ENCODE assay signal across 1 cellular context in the genomic region with DNA sequence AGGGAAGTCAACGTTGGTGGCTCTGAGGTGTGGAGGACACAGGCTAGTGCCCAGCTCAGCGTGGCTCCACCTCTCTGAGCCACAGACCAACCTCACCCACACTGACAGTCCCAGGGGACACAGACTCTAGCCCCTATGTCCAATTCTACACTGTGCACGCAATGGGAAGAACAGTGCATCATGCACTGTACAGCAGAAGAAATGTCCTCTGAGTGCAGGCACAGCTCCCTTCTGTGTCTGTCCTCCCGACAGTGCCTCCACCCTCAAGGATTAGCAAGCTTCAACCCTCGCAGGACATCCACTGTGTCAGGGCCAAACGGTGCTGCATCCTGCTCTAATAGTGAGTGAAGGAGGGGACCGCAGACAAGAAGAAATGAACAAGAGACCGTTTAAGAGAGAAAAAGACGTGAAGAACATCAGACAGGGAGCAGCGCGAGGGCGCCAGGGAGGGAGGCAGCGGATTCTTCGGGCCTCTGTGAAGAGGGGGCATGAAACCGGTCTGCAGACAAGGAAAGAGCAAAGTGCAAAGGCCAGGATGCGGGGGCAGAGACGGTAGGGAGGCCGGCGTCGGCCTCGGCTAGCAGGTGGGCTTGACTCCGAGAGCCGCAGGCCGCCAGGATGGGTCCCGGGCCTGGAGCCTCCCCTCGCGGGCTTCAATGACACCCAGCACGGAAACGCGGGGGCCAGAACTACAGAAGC.
TF ChIP-seq lines count a peak whose summit lies in the region.

No MANE protein-coding gene starts in this region.

TF ChIP-seq in HepG2, 621 proteins besides CTCF, POLR2A, EP300 and RAD21 (continued from another document and continues in another):
- TF ChIP-seq, protein P1, sequence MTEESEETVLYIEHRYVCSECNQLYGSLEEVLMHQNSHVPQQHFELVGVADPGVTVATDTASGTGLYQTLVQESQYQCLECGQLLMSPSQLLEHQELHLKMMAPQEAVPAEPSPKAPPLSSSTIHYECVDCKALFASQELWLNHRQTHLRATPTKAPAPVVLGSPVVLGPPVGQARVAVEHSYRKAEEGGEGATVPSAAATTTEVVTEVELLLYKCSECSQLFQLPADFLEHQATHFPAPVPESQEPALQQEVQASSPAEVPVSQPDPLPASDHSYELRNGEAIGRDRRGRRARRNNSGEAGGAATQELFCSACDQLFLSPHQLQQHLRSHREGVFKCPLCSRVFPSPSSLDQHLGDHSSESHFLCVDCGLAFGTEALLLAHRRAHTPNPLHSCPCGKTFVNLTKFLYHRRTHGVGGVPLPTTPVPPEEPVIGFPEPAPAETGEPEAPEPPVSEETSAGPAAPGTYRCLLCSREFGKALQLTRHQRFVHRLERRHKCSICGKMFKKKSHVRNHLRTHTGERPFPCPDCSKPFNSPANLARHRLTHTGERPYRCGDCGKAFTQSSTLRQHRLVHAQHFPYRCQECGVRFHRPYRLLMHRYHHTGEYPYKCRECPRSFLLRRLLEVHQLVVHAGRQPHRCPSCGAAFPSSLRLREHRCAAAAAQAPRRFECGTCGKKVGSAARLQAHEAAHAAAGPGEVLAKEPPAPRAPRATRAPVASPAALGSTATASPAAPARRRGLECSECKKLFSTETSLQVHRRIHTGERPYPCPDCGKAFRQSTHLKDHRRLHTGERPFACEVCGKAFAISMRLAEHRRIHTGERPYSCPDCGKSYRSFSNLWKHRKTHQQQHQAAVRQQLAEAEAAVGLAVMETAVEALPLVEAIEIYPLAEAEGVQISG (CRISPR knock-in tag; IDR thresholded peaks at IDR 0.05) = no peak
- TF ChIP-seq, protein P2, sequence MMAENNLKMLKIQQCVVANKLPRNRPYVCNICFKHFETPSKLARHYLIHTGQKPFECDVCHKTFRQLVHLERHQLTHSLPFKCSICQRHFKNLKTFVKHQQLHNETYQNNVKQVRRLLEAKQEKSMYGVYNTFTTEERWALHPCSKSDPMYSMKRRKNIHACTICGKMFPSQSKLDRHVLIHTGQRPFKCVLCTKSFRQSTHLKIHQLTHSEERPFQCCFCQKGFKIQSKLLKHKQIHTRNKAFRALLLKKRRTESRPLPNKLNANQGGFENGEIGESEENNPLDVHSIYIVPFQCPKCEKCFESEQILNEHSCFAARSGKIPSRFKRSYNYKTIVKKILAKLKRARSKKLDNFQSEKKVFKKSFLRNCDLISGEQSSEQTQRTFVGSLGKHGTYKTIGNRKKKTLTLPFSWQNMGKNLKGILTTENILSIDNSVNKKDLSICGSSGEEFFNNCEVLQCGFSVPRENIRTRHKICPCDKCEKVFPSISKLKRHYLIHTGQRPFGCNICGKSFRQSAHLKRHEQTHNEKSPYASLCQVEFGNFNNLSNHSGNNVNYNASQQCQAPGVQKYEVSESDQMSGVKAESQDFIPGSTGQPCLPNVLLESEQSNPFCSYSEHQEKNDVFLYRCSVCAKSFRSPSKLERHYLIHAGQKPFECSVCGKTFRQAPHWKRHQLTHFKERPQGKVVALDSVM (CRISPR knock-in tag; IDR thresholded peaks at IDR 0.05) = peak; percentile 82
- TF ChIP-seq ZZZ3 (CRISPR knock-in tag; IDR thresholded peaks at IDR 0.05; ENCODE audit: borderline replicate concordance) (no peak), ZNF878 (CRISPR knock-in tag; IDR thresholded peaks at IDR 0.05) (no peak), PITX1 (CRISPR knock-in tag; IDR thresholded peaks at IDR 0.05) (peak; percentile 60; the same call in 1 of the 2 replicates), ASH2L (IDR thresholded peaks at IDR 0.05; ENCODE audit: insufficient read length, low read depth, low read length) (no peak), MZF1 (CRISPR knock-in tag; IDR thresholded peaks at IDR 0.05; ENCODE audit: borderline replicate concordance) (no peak), HOXA9 (CRISPR knock-in tag; IDR thresholded peaks at IDR 0.05; ENCODE audit: borderline replicate concordance) (no peak), GABPB1 (CRISPR knock-in tag; IDR thresholded peaks at IDR 0.05) (no peak), ZNF746 (CRISPR knock-in tag; IDR thresholded peaks at IDR 0.05) (0 out of 2 replicates have a peak, but pooled peaks have one; percentile 68), SALL2 (CRISPR knock-in tag; IDR thresholded peaks at IDR 0.05) (no peak), FOXP1 (IDR thresholded peaks at IDR 0.05) (no peak), FOXP1 (CRISPR knock-in tag; IDR thresholded peaks at IDR 0.05) (no peak), ZBTB42 (CRISPR knock-in tag; IDR thresholded peaks at IDR 0.05) (peak; percentile 60; the same call in 1 of the 2 replicates), MED8 (CRISPR knock-in tag; IDR thresholded peaks at IDR 0.05; ENCODE audit: insufficient replicate concordance) (no peak)
- TF ChIP-seq, protein P3, sequence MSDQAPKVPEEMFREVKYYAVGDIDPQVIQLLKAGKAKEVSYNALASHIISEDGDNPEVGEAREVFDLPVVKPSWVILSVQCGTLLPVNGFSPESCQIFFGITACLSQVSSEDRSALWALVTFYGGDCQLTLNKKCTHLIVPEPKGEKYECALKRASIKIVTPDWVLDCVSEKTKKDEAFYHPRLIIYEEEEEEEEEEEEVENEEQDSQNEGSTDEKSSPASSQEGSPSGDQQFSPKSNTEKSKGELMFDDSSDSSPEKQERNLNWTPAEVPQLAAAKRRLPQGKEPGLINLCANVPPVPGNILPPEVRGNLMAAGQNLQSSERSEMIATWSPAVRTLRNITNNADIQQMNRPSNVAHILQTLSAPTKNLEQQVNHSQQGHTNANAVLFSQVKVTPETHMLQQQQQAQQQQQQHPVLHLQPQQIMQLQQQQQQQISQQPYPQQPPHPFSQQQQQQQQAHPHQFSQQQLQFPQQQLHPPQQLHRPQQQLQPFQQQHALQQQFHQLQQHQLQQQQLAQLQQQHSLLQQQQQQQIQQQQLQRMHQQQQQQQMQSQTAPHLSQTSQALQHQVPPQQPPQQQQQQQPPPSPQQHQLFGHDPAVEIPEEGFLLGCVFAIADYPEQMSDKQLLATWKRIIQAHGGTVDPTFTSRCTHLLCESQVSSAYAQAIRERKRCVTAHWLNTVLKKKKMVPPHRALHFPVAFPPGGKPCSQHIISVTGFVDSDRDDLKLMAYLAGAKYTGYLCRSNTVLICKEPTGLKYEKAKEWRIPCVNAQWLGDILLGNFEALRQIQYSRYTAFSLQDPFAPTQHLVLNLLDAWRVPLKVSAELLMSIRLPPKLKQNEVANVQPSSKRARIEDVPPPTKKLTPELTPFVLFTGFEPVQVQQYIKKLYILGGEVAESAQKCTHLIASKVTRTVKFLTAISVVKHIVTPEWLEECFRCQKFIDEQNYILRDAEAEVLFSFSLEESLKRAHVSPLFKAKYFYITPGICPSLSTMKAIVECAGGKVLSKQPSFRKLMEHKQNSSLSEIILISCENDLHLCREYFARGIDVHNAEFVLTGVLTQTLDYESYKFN (CRISPR knock-in tag; conservative IDR thresholded peaks at IDR 0.05) = no peak
- TF ChIP-seq, protein P4, sequence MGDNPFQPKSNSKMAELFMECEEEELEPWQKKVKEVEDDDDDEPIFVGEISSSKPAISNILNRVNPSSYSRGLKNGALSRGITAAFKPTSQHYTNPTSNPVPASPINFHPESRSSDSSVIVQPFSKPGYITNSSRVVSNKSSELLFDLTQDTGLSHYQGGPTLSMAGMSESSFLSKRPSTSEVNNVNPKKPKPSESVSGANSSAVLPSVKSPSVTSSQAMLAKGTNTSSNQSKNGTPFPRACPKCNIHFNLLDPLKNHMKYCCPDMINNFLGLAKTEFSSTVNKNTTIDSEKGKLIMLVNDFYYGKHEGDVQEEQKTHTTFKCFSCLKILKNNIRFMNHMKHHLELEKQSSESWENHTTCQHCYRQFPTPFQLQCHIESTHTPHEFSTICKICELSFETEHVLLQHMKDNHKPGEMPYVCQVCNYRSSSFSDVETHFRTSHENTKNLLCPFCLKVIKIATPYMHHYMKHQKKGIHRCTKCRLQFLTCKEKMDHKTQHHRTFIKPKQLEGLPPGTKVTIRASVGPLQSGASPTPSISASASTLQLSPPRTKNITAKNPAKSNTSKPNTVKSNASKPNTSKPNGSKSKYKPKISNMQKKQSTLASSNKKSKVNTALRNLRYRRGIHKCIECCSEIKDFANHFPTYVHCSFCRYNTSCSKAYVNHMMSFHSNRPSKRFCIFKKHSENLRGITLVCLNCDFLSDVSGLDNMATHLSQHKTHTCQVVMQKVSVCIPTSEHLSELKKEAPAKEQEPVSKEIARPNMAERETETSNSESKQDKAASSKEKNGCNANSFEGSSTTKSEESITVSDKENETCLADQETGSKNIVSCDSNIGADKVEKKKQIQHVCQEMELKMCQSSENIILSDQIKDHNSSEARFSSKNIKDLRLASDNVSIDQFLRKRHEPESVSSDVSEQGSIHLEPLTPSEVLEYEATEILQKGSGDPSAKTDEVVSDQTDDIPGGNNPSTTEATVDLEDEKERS (CRISPR knock-in tag; IDR thresholded peaks at IDR 0.05) = peak; percentile 33; the same call in 1 of the 2 replicates
- TF ChIP-seq, protein P5, sequence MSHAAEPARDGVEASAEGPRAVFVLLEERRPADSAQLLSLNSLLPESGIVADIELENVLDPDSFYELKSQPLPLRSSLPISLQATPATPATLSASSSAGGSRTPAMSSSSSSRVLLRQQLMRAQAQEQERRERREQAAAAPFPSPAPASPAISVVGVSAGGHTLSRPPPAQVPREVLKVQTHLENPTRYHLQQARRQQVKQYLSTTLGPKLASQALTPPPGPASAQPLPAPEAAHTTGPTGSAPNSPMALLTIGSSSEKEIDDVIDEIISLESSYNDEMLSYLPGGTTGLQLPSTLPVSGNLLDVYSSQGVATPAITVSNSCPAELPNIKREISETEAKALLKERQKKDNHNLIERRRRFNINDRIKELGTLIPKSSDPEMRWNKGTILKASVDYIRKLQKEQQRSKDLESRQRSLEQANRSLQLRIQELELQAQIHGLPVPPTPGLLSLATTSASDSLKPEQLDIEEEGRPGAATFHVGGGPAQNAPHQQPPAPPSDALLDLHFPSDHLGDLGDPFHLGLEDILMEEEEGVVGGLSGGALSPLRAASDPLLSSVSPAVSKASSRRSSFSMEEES (CRISPR knock-in tag; IDR thresholded peaks at IDR 0.05) = no peak
- TF ChIP-seq, protein P6, sequence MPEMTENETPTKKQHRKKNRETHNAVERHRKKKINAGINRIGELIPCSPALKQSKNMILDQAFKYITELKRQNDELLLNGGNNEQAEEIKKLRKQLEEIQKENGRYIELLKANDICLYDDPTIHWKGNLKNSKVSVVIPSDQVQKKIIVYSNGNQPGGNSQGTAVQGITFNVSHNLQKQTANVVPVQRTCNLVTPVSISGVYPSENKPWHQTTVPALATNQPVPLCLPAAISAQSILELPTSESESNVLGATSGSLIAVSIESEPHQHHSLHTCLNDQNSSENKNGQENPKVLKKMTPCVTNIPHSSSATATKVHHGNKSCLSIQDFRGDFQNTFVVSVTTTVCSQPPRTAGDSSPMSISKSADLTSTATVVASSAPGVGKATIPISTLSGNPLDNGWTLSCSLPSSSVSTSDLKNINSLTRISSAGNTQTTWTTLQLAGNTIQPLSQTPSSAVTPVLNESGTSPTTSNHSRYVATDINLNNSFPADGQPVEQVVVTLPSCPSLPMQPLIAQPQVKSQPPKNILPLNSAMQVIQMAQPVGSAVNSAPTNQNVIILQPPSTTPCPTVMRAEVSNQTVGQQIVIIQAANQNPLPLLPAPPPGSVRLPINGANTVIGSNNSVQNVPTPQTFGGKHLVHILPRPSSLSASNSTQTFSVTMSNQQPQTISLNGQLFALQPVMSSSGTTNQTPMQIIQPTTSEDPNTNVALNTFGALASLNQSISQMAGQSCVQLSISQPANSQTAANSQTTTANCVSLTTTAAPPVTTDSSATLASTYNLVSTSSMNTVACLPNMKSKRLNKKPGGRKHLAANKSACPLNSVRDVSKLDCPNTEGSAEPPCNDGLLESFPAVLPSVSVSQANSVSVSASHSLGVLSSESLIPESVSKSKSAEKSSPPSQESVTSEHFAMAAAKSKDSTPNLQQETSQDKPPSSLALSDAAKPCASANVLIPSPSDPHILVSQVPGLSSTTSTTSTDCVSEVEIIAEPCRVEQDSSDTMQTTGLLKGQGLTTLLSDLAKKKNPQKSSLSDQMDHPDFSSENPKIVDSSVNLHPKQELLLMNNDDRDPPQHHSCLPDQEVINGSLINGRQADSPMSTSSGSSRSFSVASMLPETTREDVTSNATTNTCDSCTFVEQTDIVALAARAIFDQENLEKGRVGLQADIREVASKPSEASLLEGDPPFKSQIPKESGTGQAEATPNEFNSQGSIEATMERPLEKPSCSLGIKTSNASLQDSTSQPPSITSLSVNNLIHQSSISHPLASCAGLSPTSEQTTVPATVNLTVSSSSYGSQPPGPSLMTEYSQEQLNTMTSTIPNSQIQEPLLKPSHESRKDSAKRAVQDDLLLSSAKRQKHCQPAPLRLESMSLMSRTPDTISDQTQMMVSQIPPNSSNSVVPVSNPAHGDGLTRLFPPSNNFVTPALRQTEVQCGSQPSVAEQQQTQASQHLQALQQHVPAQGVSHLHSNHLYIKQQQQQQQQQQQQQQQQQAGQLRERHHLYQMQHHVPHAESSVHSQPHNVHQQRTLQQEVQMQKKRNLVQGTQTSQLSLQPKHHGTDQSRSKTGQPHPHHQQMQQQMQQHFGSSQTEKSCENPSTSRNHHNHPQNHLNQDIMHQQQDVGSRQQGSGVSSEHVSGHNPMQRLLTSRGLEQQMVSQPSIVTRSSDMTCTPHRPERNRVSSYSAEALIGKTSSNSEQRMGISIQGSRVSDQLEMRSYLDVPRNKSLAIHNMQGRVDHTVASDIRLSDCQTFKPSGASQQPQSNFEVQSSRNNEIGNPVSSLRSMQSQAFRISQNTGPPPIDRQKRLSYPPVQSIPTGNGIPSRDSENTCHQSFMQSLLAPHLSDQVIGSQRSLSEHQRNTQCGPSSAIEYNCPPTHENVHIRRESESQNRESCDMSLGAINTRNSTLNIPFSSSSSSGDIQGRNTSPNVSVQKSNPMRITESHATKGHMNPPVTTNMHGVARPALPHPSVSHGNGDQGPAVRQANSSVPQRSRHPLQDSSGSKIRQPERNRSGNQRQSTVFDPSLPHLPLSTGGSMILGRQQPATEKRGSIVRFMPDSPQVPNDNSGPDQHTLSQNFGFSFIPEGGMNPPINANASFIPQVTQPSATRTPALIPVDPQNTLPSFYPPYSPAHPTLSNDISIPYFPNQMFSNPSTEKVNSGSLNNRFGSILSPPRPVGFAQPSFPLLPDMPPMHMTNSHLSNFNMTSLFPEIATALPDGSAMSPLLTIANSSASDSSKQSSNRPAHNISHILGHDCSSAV (CRISPR knock-in tag; IDR thresholded peaks at IDR 0.05; ENCODE audit: borderline replicate concordance) = no peak
- TF ChIP-seq, protein P7, sequence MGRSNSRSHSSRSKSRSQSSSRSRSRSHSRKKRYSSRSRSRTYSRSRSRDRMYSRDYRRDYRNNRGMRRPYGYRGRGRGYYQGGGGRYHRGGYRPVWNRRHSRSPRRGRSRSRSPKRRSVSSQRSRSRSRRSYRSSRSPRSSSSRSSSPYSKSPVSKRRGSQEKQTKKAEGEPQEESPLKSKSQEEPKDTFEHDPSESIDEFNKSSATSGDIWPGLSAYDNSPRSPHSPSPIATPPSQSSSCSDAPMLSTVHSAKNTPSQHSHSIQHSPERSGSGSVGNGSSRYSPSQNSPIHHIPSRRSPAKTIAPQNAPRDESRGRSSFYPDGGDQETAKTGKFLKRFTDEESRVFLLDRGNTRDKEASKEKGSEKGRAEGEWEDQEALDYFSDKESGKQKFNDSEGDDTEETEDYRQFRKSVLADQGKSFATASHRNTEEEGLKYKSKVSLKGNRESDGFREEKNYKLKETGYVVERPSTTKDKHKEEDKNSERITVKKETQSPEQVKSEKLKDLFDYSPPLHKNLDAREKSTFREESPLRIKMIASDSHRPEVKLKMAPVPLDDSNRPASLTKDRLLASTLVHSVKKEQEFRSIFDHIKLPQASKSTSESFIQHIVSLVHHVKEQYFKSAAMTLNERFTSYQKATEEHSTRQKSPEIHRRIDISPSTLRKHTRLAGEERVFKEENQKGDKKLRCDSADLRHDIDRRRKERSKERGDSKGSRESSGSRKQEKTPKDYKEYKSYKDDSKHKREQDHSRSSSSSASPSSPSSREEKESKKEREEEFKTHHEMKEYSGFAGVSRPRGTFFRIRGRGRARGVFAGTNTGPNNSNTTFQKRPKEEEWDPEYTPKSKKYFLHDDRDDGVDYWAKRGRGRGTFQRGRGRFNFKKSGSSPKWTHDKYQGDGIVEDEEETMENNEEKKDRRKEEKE (IDR thresholded peaks at IDR 0.05) = no peak
